28 cellular contexts compared by ENCODE assay signal in genomic region chrX:37077646-37078433, GRCh38.
"Had no signal": no experiment of that assay in that cellular context is flagged by ENCODE, and none has a peak within 500 bp of the region (broad histone marks: within the 10 kb centered on the region; RNA-seq: fewer than 3 reads in every experiment).

No MANE protein-coding gene starts in this region.

- H3K4me1 ChIP-seq: ascending aorta, breast epithelium, esophagus muscularis mucosa, foreskin keratinocyte, gastrocnemius medialis, heart left ventricle had no signal

- DNase-seq: activated CD4-positive, alpha-beta T cell treated with anti-CD3 and anti-CD28 coated beads for 1 hour; activated CD4-positive, alpha-beta T cell treated with anti-CD3 and anti-CD28 coated beads for 4 hours; activated CD4-positive, alpha-beta T cell treated with anti-CD3 and anti-CD28 coated beads, Interleukin-2, amount 50 U/mL, for 1 hour; activated CD4-positive, alpha-beta T cell treated with anti-CD3 and anti-CD28 coated beads, Interleukin-2, amount 50 U/mL, for 48 hours; activated CD8-positive, alpha-beta memory T cell treated with anti-CD3 and anti-CD28 coated beads for 24 hours; activated CD8-positive, alpha-beta T cell treated with anti-CD3 and anti-CD28 coated beads for 36 hours; activated effector memory CD4-positive, alpha-beta T cell treated with Interleukin-2 at 50 U/mL for 16 hours; activated naive CD4-positive, alpha-beta T cell; activated naive CD4-positive, alpha-beta T cell treated with anti-CD3 and anti-CD28 coated beads, Interleukin-2, amount 10 ng/mL, durations not matched to agents 7 days and 5 days; activated naive CD8-positive, alpha-beta T cell treated with anti-CD3 and anti-CD28 coated beads, Interleukin-2, amount 10 ng/mL, durations not matched to agents 7 days and 5 days; activated T-cell treated with anti-CD3 and anti-CD28 coated beads, Interleukin-2, amount 50 U/mL, for 4 hours; central memory CD4-positive, alpha-beta T cell; cerebellar nuclear complex; dorsolateral prefrontal cortex; effector memory CD8-positive, alpha-beta T cell; erythroblast; foreskin keratinocyte; gastrocnemius medialis; glutamatergic neuron; heart left ventricle; T-helper 1 cell; T-helper 17 cell had no signal

- H3K9me3 ChIP-seq: ascending aorta, esophagus muscularis mucosa, gastrocnemius medialis, heart left ventricle had no signal

- H3K36me3 ChIP-seq: ascending aorta, breast epithelium, cardiac muscle cell, esophagus muscularis mucosa, gastrocnemius medialis, heart left ventricle had no signal

- H3K27me3 ChIP-seq: ascending aorta, cardiac muscle cell, esophagus muscularis mucosa, foreskin keratinocyte, gastrocnemius medialis had no signal

- H3K4me3 ChIP-seq: ascending aorta, breast epithelium, cardiac muscle cell, coronary artery, dorsolateral prefrontal cortex, esophagus muscularis mucosa, gastrocnemius medialis, heart left ventricle had no signal

- H3K27ac ChIP-seq: ascending aorta, breast epithelium, cardiac muscle cell, coronary artery, dorsolateral prefrontal cortex, esophagus muscularis mucosa, foreskin keratinocyte, gastrocnemius medialis, heart left ventricle, VCaP had no signal
